Comparison of ENCODE assay signal across 24 cellular contexts in the genomic region with DNA sequence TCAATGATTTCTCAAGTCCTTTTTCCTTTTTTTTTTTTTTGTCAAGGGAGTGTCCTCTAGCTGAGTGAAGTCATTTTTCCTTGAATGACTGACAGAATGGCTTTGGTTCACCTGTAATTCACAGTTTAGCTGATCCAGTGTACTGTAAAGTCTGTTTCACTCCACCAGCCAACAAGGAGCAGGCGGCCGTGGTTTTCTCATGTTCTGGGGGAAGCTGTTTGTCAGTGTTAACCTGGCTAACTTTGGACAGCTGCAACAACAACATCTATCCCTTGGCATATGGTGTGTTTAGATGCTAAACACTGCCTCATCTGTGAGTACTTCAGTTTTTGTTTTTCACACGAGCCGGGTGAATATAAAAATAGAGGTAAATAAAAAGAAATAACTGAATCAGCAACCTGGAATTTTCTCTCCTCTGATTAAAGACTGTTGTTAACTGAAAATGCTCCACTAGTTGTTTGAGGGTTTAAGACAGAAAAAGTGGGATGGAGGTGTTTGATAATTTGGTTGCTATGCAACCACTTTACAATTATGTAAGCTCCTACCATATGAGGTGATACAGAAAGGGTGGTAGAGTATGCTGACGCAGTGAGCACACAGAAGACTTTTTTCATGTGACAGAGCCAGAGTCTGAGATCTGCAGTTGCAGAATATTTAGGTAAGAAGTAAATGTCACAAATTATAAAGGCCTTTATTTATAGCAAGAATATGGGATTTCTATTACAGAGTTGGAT. TPM values are rescaled to one million over a fixed set of nuclear protein-coding genes. Genes with fewer than 3 reads are reported as not detected.
DNase-seq lines count a peak whose midpoint lies in the region; ATAC-seq and TF ChIP-seq lines count a peak whose summit lies in the region.
"Had no signal": no experiment of that assay in that cellular context is flagged by ENCODE, and none has a peak within 500 bp of the region (broad histone marks: within the 10 kb centered on the region; RNA-seq: fewer than 3 reads in every experiment).

No MANE protein-coding gene starts in this region.

- peak overlapping the region; percentile 48 for H3K27ac Mint-ChIP-seq in glutamatergic neuron (ENCODE audit: unreplicated experiment)
- H3K27ac Mint-ChIP-seq: activated CD4-positive, alpha-beta T cell treated with anti-CD3 and anti-CD28 coated beads, Interleukin-2, amount 10 ng/mL, durations not matched to agents 24 days and 14 days; immature natural killer cell; nephron progenitor cell had no signal

- H3K36me3 Mint-ChIP-seq in glutamatergic neuron (ENCODE audit: unreplicated experiment), result peaks cover 4% of the 10 kb centered on the region
- H3K36me3 Mint-ChIP-seq: immature natural killer cell had no signal

- TF ChIP-seq CTCF in glutamatergic neuron (IDR thresholded peaks at IDR 0.05; ENCODE audit: partially characterized antibody, unreplicated experiment), result no peak

- peaks cover 2% of the 10 kb centered on the region for H3K9me3 Mint-ChIP-seq in glutamatergic neuron (ENCODE audit: unreplicated experiment)
- H3K9me3 Mint-ChIP-seq: central memory CD8-positive, alpha-beta T cell had no signal

- DNase-seq in NCI-H2171 treated with DMSO at 0.1 percent for 48 hours (lab: John Stamatoyannopoulos, UW) (peak; percentile 97), glutamatergic neuron (no peak), putamen (ENCODE audit: low spot score) (peak; percentile 75)
- DNase-seq in activated T-cell treated with anti-CD3 and anti-CD28 coated beads, Interleukin-2, amount 50 U/mL, for 48 hours, result no peak
- DNase-seq: activated CD4-positive, alpha-beta T cell treated with anti-CD3 and anti-CD28 coated beads, Interleukin-2, amount 10 ng/mL, durations not matched to agents 24 days and 14 days; activated CD8-positive, alpha-beta memory T cell treated with anti-CD3 and anti-CD28 coated beads, Interleukin-2, amount 50 U/mL, for 4 hours; activated naive CD4-positive, alpha-beta T cell; effector CD4-positive, alpha-beta T cell; GM23248; immature natural killer cell; mesenchymal stem cell; NCI-H1436 treated with DMSO at 0.1 percent for 48 hours; NCI-H69; nephron progenitor cell; psoas muscle; RPMI8226; stimulated activated CD4-positive, alpha-beta T cell treated with anti-CD3 and anti-CD28 coated beads, Interleukin-4, amount 100 ng/mL, for 24 hours; substantia nigra; SW 1271 had no signal

- no peaks in the 10 kb centered on the region for H3K27me3 Mint-ChIP-seq in glutamatergic neuron (ENCODE audit: unreplicated experiment)

- ATAC-seq in GM21390 (IDR thresholded peaks at IDR 0.05; ENCODE audit: unreplicated experiment), result peak; percentile 32
- ATAC-seq in HG03095 (IDR thresholded peaks at IDR 0.05; ENCODE audit: unreplicated experiment), result no peak
- ATAC-seq in HG03571 (IDR thresholded peaks at IDR 0.05; ENCODE audit: unreplicated experiment), result no peak
- ATAC-seq in GM18511 (IDR thresholded peaks at IDR 0.05; ENCODE audit: unreplicated experiment), result no peak
- ATAC-seq: psoas muscle had no signal

- H3K4me1 Mint-ChIP-seq in glutamatergic neuron (ENCODE audit: low read depth, unreplicated experiment), result peaks cover 12% of the 10 kb centered on the region
- H3K4me1 Mint-ChIP-seq: activated CD4-positive, alpha-beta T cell treated with anti-CD3 and anti-CD28 coated beads, Interleukin-2, amount 10 ng/mL, durations not matched to agents 24 days and 14 days; central memory CD8-positive, alpha-beta T cell; immature natural killer cell had no signal

- H3K4me3 Mint-ChIP-seq in glutamatergic neuron (ENCODE audit: unreplicated experiment), result no peak overlapping the region
- H3K4me3 Mint-ChIP-seq: activated CD4-positive, alpha-beta T cell treated with anti-CD3 and anti-CD28 coated beads, Interleukin-2, amount 10 ng/mL, durations not matched to agents 24 days and 14 days; central memory CD8-positive, alpha-beta T cell; immature natural killer cell; nephron progenitor cell had no signal

RNA-seq across cellular contexts. Expression of gene SLC2A13, which starts 50.3 kb away (rescaled TPM):
- 5.2 TPM for total RNA-seq in glutamatergic neuron (ENCODE audit: unreplicated experiment)

Comparison
In these comparisons a context has a peak if more than half of its experiments do, and no peak if none do; other contexts are left out.
1. DNase-seq: peak in NCI-H2171 treated with DMSO at 0.1 percent for 48 hours (single experiment) and putamen (single experiment); none in glutamatergic neuron (single experiment) and activated T-cell treated with anti-CD3 and anti-CD28 coated beads, Interleukin-2, amount 50 U/mL, for 48 hours (0 of 2).